1 cellular context compared by ENCODE assay signal in the genomic region with DNA sequence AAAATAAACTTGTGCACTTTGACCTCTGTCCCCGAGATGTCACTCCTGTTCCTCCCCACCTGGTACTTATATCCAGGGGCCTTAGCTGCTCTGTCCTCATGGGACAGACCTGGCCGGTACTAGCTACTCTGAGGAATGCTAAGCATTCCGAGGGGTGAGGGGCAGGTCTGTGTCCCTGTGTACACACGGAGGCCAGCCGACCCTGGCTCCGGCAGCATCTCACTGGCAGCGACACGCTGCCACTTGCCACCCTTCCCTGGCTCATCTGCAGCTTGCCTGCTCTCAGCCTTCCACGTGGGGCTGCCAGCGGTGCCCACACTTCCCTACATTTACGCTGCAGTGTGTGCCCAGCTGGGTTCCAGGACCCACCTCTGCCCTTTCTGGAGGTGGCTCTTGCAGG.
TF ChIP-seq lines count a peak whose summit lies in the region.

No MANE protein-coding gene starts in this region.

TF ChIP-seq in IMR-90, 13 proteins besides CTCF, POLR2A, EP300 and RAD21 (continued from another document):
- TF ChIP-seq SMC3 (IDR thresholded peaks at IDR 0.05; ENCODE audit: low read depth, low read length) (no peak), MAFK (IDR thresholded peaks at IDR 0.05; ENCODE audit: low read depth, low read length) (no peak), FOS (IDR thresholded peaks at IDR 0.05; ENCODE audit: low read depth, low read length) (no peak)
